Comparison of ENCODE assay signal across 21 cellular contexts in genomic region chr2:26486789-26487188, GRCh38. TPM values are rescaled to one million over a fixed set of nuclear protein-coding genes. Genes with fewer than 3 reads are reported as not detected.
A peak's percentile ranks its signal among the peaks of the same experiment; 100 is the strongest.
DNase-seq lines count a peak whose midpoint lies in the region; ATAC-seq and TF ChIP-seq lines count a peak whose summit lies in the region.
"Had no signal": no experiment of that assay in that cellular context is flagged by ENCODE, and none has a peak within 500 bp of the region (broad histone marks: within the 10 kb centered on the region; RNA-seq: fewer than 3 reads in every experiment).

No MANE protein-coding gene starts in this region.

- H3K4me2 ChIP-seq in PC-9 = no peak overlapping the region

- H3K4me3 Mint-ChIP-seq in activated naive CD8-positive, alpha-beta T cell treated with anti-CD3 and anti-CD28 coated beads, Interleukin-2, amount 10 ng/mL, durations not matched to agents 7 days and 5 days = peak overlapping the region; percentile 31
- no peak overlapping the region for H3K4me3 Mint-ChIP-seq in activated naive CD8-positive, alpha-beta T cell treated with anti-CD3 and anti-CD28 coated beads, Interleukin-2, amount 50 U/mL, for 24 hours
- no peak overlapping the region for H3K4me3 Mint-ChIP-seq in stimulated activated effector memory CD8-positive, alpha-beta T cell treated with anti-CD3 and anti-CD28 coated beads, Interleukin-12 subunit alpha, Interleukin-12 subunit beta, amount 100 ng/mL, for 72 hours
- H3K4me3 Mint-ChIP-seq: CD4-positive, alpha-beta memory T cell; HFFc6; IgD-negative memory B cell had no signal

- CTCF ChIA-PET in PC-9 (lab: Charles Lee) = no interaction called here

- H3K9me3 Mint-ChIP-seq in activated naive CD8-positive, alpha-beta T cell treated with anti-CD3 and anti-CD28 coated beads, Interleukin-2, amount 10 ng/mL, durations not matched to agents 7 days and 5 days = no peaks in the 10 kb centered on the region
- H3K9me3 Mint-ChIP-seq in activated naive CD8-positive, alpha-beta T cell treated with anti-CD3 and anti-CD28 coated beads, Interleukin-2, amount 50 U/mL, for 24 hours = no peaks in the 10 kb centered on the region
- no peaks in the 10 kb centered on the region for H3K9me3 Mint-ChIP-seq in stimulated activated effector memory CD8-positive, alpha-beta T cell treated with anti-CD3 and anti-CD28 coated beads, Interleukin-12 subunit alpha, Interleukin-12 subunit beta, amount 100 ng/mL, for 72 hours
- H3K9me3 Mint-ChIP-seq: CD4-positive, alpha-beta memory T cell; HFFc6; IgD-negative memory B cell had no signal

- no peaks in the 10 kb centered on the region; the same call in 1 of the 2 replicates for H3F3A ChIP-seq in PC-9 (ENCODE audit: insufficient read depth, low read depth)

- no peak overlapping the region for H3K4me3 ChIP-seq in PC-9

- H3K27ac ChIP-seq in PC-9 = no peak overlapping the region
- H3K27ac ChIP-seq: C4-2B had no signal

- H2AFZ ChIP-seq in PC-9 = no peak overlapping the region

- H4K20me1 ChIP-seq in PC-9 (ENCODE audit: insufficient read depth) = no peaks in the 10 kb centered on the region

- H3K27me3 Mint-ChIP-seq in activated naive CD8-positive, alpha-beta T cell treated with anti-CD3 and anti-CD28 coated beads, Interleukin-2, amount 10 ng/mL, durations not matched to agents 7 days and 5 days = peaks cover 2% of the 10 kb centered on the region
- no peaks in the 10 kb centered on the region for H3K27me3 Mint-ChIP-seq in activated naive CD8-positive, alpha-beta T cell treated with anti-CD3 and anti-CD28 coated beads, Interleukin-2, amount 50 U/mL, for 24 hours

- no peaks in the 10 kb centered on the region for H3K4me1 ChIP-seq in PC-9 (replicated peaks; ENCODE audit: insufficient read depth)
- H3K4me1 ChIP-seq: BE2C had no signal

- no peaks in the 10 kb centered on the region for H3K9me3 ChIP-seq in PC-9 (ENCODE audit: insufficient read depth, low read depth)
- H3K9me3 ChIP-seq: BE2C had no signal

- intact Hi-C loops in PC-9 (cut with micrococcal nuclease; ENCODE audit: unreplicated experiment) = no loop called here

- peaks cover 22% of the 10 kb centered on the region for H3K4me1 Mint-ChIP-seq in activated naive CD8-positive, alpha-beta T cell treated with anti-CD3 and anti-CD28 coated beads, Interleukin-2, amount 10 ng/mL, durations not matched to agents 7 days and 5 days
- no peaks in the 10 kb centered on the region for H3K4me1 Mint-ChIP-seq in activated naive CD8-positive, alpha-beta T cell treated with anti-CD3 and anti-CD28 coated beads, Interleukin-2, amount 50 U/mL, for 24 hours
- no peaks in the 10 kb centered on the region for H3K4me1 Mint-ChIP-seq in stimulated activated effector memory CD8-positive, alpha-beta T cell treated with anti-CD3 and anti-CD28 coated beads, Interleukin-12 subunit alpha, Interleukin-12 subunit beta, amount 100 ng/mL, for 72 hours
- H3K4me1 Mint-ChIP-seq: CD4-positive, alpha-beta memory T cell; IgD-negative memory B cell had no signal

- BruUV-seq in PC-9 (replicated peaks; lab: Mats Ljungman, UMichigan) = TSS peak; percentile 87

- TF ChIP-seq CTCF in PC-9 (conservative IDR thresholded peaks at IDR 0.05) = no peak

- H3K9me2 ChIP-seq in PC-9 (ENCODE audit: insufficient read depth) = no peaks in the 10 kb centered on the region

- H3K27me3 ChIP-seq in PC-9 (ENCODE audit: insufficient read depth, low read depth) = peaks cover 30% of the 10 kb centered on the region; the same call in 1 of the 2 replicates
- H3K27me3 ChIP-seq: BE2C had no signal

- H3K79me2 ChIP-seq in PC-9 (ENCODE audit: low read depth) = no peaks in the 10 kb centered on the region

- peak; percentile 40 for ATAC-seq in activated naive CD8-positive, alpha-beta T cell treated with anti-CD3 and anti-CD28 coated beads, Interleukin-2, amount 10 ng/mL, durations not matched to agents 7 days and 5 days (ENCODE audit: low read depth)
- no peak for ATAC-seq in activated naive CD8-positive, alpha-beta T cell treated with anti-CD3 and anti-CD28 coated beads, Interleukin-2, amount 50 U/mL, for 24 hours
- peak; percentile 25 for ATAC-seq in stimulated activated effector memory CD8-positive, alpha-beta T cell treated with anti-CD3 and anti-CD28 coated beads, Interleukin-12 subunit alpha, Interleukin-12 subunit beta, amount 100 ng/mL, for 72 hours
- ATAC-seq: HCT116, HepG2 had no signal

- no peaks in the 10 kb centered on the region for H3K36me3 ChIP-seq in PC-9 (ENCODE audit: low read depth)
- H3K36me3 ChIP-seq: BE2C had no signal

- peak overlapping the region; percentile 80 for H3K27ac Mint-ChIP-seq in activated naive CD8-positive, alpha-beta T cell treated with anti-CD3 and anti-CD28 coated beads, Interleukin-2, amount 10 ng/mL, durations not matched to agents 7 days and 5 days
- no peak overlapping the region for H3K27ac Mint-ChIP-seq in activated naive CD8-positive, alpha-beta T cell treated with anti-CD3 and anti-CD28 coated beads, Interleukin-2, amount 50 U/mL, for 24 hours
- H3K27ac Mint-ChIP-seq in stimulated activated effector memory CD8-positive, alpha-beta T cell treated with anti-CD3 and anti-CD28 coated beads, Interleukin-12 subunit alpha, Interleukin-12 subunit beta, amount 100 ng/mL, for 72 hours = no peak overlapping the region
- H3K27ac Mint-ChIP-seq: CD4-positive, alpha-beta memory T cell; HFFc6; IgD-negative memory B cell had no signal

- no peaks in the 10 kb centered on the region for H3K36me3 Mint-ChIP-seq in activated naive CD8-positive, alpha-beta T cell treated with anti-CD3 and anti-CD28 coated beads, Interleukin-2, amount 10 ng/mL, durations not matched to agents 7 days and 5 days
- H3K36me3 Mint-ChIP-seq in activated naive CD8-positive, alpha-beta T cell treated with anti-CD3 and anti-CD28 coated beads, Interleukin-2, amount 50 U/mL, for 24 hours (ENCODE audit: low read depth) = no peaks in the 10 kb centered on the region
- H3K36me3 Mint-ChIP-seq in stimulated activated effector memory CD8-positive, alpha-beta T cell treated with anti-CD3 and anti-CD28 coated beads, Interleukin-12 subunit alpha, Interleukin-12 subunit beta, amount 100 ng/mL, for 72 hours = no peaks in the 10 kb centered on the region
- H3K36me3 Mint-ChIP-seq: CD4-positive, alpha-beta memory T cell; IgD-negative memory B cell had no signal

- POLR2A ChIA-PET in activated naive CD8-positive, alpha-beta T cell treated with anti-CD3 and anti-CD28 coated beads, Interleukin-2, amount 10 ng/mL, durations not matched to agents 7 days and 5 days (lab: Charles Lee) = interaction anchor here (1.0 to 2.3 kb wide), 3 partner anchors 9 to 19 kb away, joined by 3 to 18 read pairs (median 5); partner anchors contain the start of gene OTOF
- POLR2A ChIA-PET in PC-9 (lab: Charles Lee; ENCODE audit: unreplicated experiment) = no interaction called here

- DNase-seq in activated naive CD8-positive, alpha-beta T cell treated with anti-CD3 and anti-CD28 coated beads, Interleukin-2, amount 10 ng/mL, durations not matched to agents 7 days and 5 days = no peak
- no peak for DNase-seq in activated naive CD8-positive, alpha-beta T cell treated with anti-CD3 and anti-CD28 coated beads, Interleukin-2, amount 50 U/mL, for 24 hours
- DNase-seq in PC-9 = no peak
- DNase-seq in stimulated activated effector memory CD8-positive, alpha-beta T cell treated with anti-CD3 and anti-CD28 coated beads, Interleukin-12 subunit alpha, Interleukin-12 subunit beta, amount 100 ng/mL, for 72 hours (ENCODE audit: low spot score in 2 of 2) = no peak
- DNase-seq in anterior cingulate cortex (lab: John Stamatoyannopoulos, UW) = no peak
- DNase-seq in T-helper 2 cell = no peak
- no peak for DNase-seq in NCI-H1105 treated with DMSO at 0.1 percent for 48 hours (lab: John Stamatoyannopoulos, UW)
- DNase-seq: ACHN; BE2C; CD4-positive, alpha-beta memory T cell; DMS153; DMS79; GDM1; GOT3; H7; HFFc6 had no signal

RNA-seq across cellular contexts. Expression of gene OTOF, which starts 8.9 kb away (rescaled TPM):
- total RNA-seq in activated naive CD8-positive, alpha-beta T cell treated with anti-CD3 and anti-CD28 coated beads, Interleukin-2, amount 10 ng/mL, durations not matched to agents 7 days and 5 days = 10 to 100 TPM; 58.0 to 59.9 TPM
- not detected in 2 replicates for total RNA-seq in PC-9 (2021)
- total RNA-seq: Daoy had no signal

Comparison
In these comparisons a context has a peak if more than half of its experiments do, and no peak if none do; other contexts are left out.
1. RNA of gene OTOF, which starts 8.9 kb away (total RNA-seq): 58.0 to 59.9 TPM in activated naive CD8-positive, alpha-beta T cell treated with anti-CD3 and anti-CD28 coated beads, Interleukin-2, amount 10 ng/mL, durations not matched to agents 7 days and 5 days; not detected in PC-9; every median in the first group is over 10 times any median in the second.